ENCODE assay signal across 2 cellular contexts in the genomic region with DNA sequence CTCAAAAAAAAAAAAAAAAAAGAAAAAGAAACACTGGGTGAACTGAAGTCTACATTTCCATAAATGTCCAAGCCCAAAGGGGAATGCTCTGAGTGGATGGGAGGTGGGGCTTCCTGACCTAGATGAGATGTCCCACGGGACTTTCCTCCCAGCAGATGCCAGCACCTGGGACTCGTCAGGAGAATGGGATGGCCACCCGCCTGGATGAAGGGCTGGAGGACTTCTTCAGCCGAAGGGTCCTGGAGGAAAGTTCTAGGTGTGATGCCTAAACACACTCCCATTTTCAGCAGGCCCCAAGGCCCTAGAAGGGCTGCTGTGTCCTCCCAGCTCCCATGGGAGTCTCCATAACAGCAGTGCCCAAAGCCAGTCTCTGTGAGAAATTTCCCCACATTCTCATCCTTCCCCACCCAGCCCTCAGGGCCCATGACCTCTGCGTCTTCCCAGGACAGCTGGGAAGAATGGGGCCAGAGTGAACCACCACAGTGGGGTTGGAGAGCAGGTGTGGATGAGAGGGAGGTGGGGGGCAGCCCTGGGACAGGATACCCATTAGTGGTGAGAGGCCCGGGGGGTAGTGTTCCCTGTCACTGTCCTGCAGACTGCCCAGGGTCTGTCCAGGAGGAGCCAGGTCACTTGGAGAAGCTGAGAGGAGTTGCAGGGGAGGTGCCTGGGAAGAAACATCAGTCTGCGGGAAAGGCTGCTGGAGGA.
TF ChIP-seq lines count a peak whose summit lies in the region.

No MANE protein-coding gene starts in this region.

TF ChIP-seq in SK-N-SH, 30 proteins besides CTCF, POLR2A, EP300 and RAD21:
- TF ChIP-seq SIN3A (IDR thresholded peaks at IDR 0.05; ENCODE audit: borderline replicate concordance, low read depth, low read length) (no peak), CHD2 (IDR thresholded peaks at IDR 0.05; ENCODE audit: low read length, partially characterized antibody) (no peak), MXI1 (IDR thresholded peaks at IDR 0.05; ENCODE audit: low read depth, low read length) (no peak), USF1 (IDR thresholded peaks at IDR 0.05; ENCODE audit: borderline replicate concordance, low read depth) (no peak), GATA2 (CRISPR knock-in tag; IDR thresholded peaks at IDR 0.05) (no peak), RFX5 (IDR thresholded peaks at IDR 0.05; ENCODE audit: low read length) (no peak), GABPA (IDR thresholded peaks at IDR 0.05; ENCODE audit: low read depth) (no peak), FOXM1 (IDR thresholded peaks at IDR 0.05; ENCODE audit: low read depth) (no peak), FOXJ3 (CRISPR knock-in tag; IDR thresholded peaks at IDR 0.05) (no peak), YY1 (IDR thresholded peaks at IDR 0.05; ENCODE audit: low read depth) (no peak), NFIC (IDR thresholded peaks at IDR 0.05; ENCODE audit: borderline replicate concordance) (no peak)
- TF ChIP-seq, protein P1, sequence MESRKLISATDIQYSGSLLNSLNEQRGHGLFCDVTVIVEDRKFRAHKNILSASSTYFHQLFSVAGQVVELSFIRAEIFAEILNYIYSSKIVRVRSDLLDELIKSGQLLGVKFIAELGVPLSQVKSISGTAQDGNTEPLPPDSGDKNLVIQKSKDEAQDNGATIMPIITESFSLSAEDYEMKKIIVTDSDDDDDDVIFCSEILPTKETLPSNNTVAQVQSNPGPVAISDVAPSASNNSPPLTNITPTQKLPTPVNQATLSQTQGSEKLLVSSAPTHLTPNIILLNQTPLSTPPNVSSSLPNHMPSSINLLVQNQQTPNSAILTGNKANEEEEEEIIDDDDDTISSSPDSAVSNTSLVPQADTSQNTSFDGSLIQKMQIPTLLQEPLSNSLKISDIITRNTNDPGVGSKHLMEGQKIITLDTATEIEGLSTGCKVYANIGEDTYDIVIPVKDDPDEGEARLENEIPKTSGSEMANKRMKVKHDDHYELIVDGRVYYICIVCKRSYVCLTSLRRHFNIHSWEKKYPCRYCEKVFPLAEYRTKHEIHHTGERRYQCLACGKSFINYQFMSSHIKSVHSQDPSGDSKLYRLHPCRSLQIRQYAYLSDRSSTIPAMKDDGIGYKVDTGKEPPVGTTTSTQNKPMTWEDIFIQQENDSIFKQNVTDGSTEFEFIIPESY (IDR thresholded peaks at IDR 0.05; ENCODE audit: borderline replicate concordance, low read depth): no peak

TF ChIP-seq in SK-N-SH treated with all-trans-retinoic acid at 6 μM for 48 hours, 23 proteins besides CTCF, POLR2A, EP300 and RAD21:
- TF ChIP-seq GLIS3 (CRISPR knock-in tag; IDR thresholded peaks at IDR 0.05) (no peak), SNAI2 (CRISPR knock-in tag; IDR thresholded peaks at IDR 0.05) (no peak)
- TF ChIP-seq, protein P2, sequence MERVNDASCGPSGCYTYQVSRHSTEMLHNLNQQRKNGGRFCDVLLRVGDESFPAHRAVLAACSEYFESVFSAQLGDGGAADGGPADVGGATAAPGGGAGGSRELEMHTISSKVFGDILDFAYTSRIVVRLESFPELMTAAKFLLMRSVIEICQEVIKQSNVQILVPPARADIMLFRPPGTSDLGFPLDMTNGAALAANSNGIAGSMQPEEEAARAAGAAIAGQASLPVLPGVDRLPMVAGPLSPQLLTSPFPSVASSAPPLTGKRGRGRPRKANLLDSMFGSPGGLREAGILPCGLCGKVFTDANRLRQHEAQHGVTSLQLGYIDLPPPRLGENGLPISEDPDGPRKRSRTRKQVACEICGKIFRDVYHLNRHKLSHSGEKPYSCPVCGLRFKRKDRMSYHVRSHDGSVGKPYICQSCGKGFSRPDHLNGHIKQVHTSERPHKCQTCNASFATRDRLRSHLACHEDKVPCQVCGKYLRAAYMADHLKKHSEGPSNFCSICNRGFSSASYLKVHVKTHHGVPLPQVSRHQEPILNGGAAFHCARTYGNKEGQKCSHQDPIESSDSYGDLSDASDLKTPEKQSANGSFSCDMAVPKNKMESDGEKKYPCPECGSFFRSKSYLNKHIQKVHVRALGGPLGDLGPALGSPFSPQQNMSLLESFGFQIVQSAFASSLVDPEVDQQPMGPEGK (CRISPR knock-in tag; IDR thresholded peaks at IDR 0.05; ENCODE audit: borderline replicate concordance): no peak
- TF ChIP-seq, protein P3, sequence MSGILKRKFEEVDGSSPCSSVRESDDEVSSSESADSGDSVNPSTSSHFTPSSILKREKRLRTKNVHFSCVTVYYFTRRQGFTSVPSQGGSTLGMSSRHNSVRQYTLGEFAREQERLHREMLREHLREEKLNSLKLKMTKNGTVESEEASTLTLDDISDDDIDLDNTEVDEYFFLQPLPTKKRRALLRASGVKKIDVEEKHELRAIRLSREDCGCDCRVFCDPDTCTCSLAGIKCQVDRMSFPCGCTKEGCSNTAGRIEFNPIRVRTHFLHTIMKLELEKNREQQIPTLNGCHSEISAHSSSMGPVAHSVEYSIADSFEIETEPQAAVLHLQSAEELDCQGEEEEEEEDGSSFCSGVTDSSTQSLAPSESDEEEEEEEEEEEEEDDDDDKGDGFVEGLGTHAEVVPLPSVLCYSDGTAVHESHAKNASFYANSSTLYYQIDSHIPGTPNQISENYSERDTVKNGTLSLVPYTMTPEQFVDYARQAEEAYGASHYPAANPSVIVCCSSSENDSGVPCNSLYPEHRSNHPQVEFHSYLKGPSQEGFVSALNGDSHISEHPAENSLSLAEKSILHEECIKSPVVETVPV (CRISPR knock-in tag; IDR thresholded peaks at IDR 0.05): no peak
